Comparison of ENCODE assay signal across 8 cellular contexts in the genomic region with DNA sequence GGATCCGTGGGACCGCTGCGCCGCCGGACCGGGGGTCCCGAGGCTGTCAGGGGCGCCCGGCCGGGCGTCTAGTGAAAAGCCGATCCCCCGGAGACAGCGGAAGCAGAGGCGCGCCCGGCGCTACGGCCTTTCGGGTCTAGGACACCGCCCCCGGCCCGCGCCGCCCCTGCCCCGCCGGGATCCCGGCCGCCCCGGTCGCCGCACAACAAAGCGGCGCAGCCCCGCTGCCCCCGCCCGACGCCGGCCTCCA. TPM values are rescaled to one million over a fixed set of nuclear protein-coding genes. Genes with fewer than 3 reads are reported as not detected.
DNase-seq lines count a peak whose midpoint lies in the region; ATAC-seq, FAIRE-seq and TF ChIP-seq lines count a peak whose summit lies in the region.

No MANE protein-coding gene starts in this region.

- peak overlapping the region; percentile 87 for H3K9ac ChIP-seq in keratinocyte (ENCODE audit: control insufficient read depth, extremely low read depth, insufficient read depth, low read length)

- DNase-seq in ascending aorta (ENCODE audit: low spot score in 2 of 2) (no peak), keratinocyte (ENCODE audit: low read depth, low spot score) (no peak)
- no peak for DNase-seq in activated T-cell treated with anti-CD3 and anti-CD28 coated beads, Interleukin-2, amount 50 U/mL, for 48 hours
- DNase-seq in activated CD8-positive, alpha-beta memory T cell treated with anti-CD3 and anti-CD28 coated beads for 24 hours, result no peak
- DNase-seq in activated CD4-positive, alpha-beta T cell treated with anti-CD3 and anti-CD28 coated beads, Interleukin-2, amount 50 U/mL, for 1 hour, result no peak

- ATAC-seq in HG02610 (IDR thresholded peaks at IDR 0.05; ENCODE audit: unreplicated experiment), result no peak

- peaks cover 7% of the 10 kb centered on the region for H4K20me1 ChIP-seq in keratinocyte (ENCODE audit: control insufficient read depth, extremely low read depth, insufficient read depth, low read length)

- dilution Hi-C loops in keratinocyte (cut with MboI; ENCODE audit: extremely low pct_ligation_motif_present, low sequenced_read_pairs), result no loop called here

- no peak overlapping the region for H2AFZ ChIP-seq in keratinocyte (ENCODE audit: control insufficient read depth, low read length)

- peaks cover 43% of the 10 kb centered on the region for H3K79me2 ChIP-seq in keratinocyte (ENCODE audit: control insufficient read depth, insufficient read depth, low read length)

- H3K9me3 ChIP-seq in HEK293 (ENCODE audit: control insufficient read depth, insufficient read depth, low read depth, low read length) (no peaks in the 10 kb centered on the region), ascending aorta (no peaks in the 10 kb centered on the region), keratinocyte (ENCODE audit: control insufficient read depth, low read depth, low read length) (no peaks in the 10 kb centered on the region)

- H3K4me3 ChIP-seq in HEK293 (ENCODE audit: low read depth, low read length) (peak overlapping the region; percentile 72), ascending aorta (peak overlapping the region; percentile 84 to 89), keratinocyte (ENCODE audit: control insufficient read depth in 2 of 3, extremely low read depth in 1 of 3, insufficient read depth in 2 of 3, low read depth in 1 of 3, low read length in 3 of 3) (peak overlapping the region; percentile 73 to 85 (median 83))

- no peak for TF ChIP-seq CTCF in HEK293 (tag by site-specific recombination; IDR thresholded peaks at IDR 0.05)
- TF ChIP-seq CTCF in ascending aorta (IDR thresholded peaks at IDR 0.05), result no peak
- no peak for TF ChIP-seq CTCF in keratinocyte (optimal IDR thresholded peaks at IDR 0.05 in 1 of 3, IDR thresholded peaks at IDR 0.05 in 1 of 3, conservative IDR thresholded peaks at IDR 0.05 in 1 of 3; ENCODE audit: extremely low read depth in 1 of 3, insufficient read depth in 2 of 3, low read length in 3 of 3)

- peaks cover 4% of the 10 kb centered on the region for H3K9me1 ChIP-seq in keratinocyte (ENCODE audit: control insufficient read depth, extremely low read depth, insufficient read depth, low read length)

- intact Hi-C loops in ascending aorta (cut with DNase I), result loop anchor here (1.0 to 10.0 kb wide), 10 partner anchors 20 to 394 kb away; partner anchors contain the start of genes EEF1AKMT1, XPO4 and ZDHHC20

- H3K27me3 ChIP-seq in ascending aorta (no peaks in the 10 kb centered on the region), keratinocyte (ENCODE audit: control insufficient read depth, extremely low read depth, insufficient read depth, low read length) (no peaks in the 10 kb centered on the region)

- no peak overlapping the region for H3K4me2 ChIP-seq in keratinocyte (ENCODE audit: control insufficient read depth, extremely low read depth, insufficient read depth, low read depth, low read length)

- no peak for FAIRE-seq in keratinocyte (lab: Jason Lieb, UNC)

- CTCF ChIA-PET in HEK293 (lab: Yijun Ruan, JAX), result no interaction called here

- POLR2A ChIA-PET in HEK293 (lab: Yijun Ruan, JAX), result interaction anchor here (1.0 kb wide), 1 partner anchor 11 kb away, joined by 3 read pairs; no protein-coding TSS in a partner anchor

- peaks cover 5% of the 10 kb centered on the region; the same call in 1 of the 2 replicates for H3K4me1 ChIP-seq in HEK293 (ENCODE audit: control insufficient read depth, insufficient read depth, low read length)
- H3K4me1 ChIP-seq in ascending aorta, result peaks cover 4 to 26% of the 10 kb centered on the region in 2 donors
- peaks cover 10% of the 10 kb centered on the region for H3K4me1 ChIP-seq in keratinocyte (ENCODE audit: control insufficient read depth, extremely low read depth, insufficient read depth, low read length)

- H3K27ac ChIP-seq in HEK293 (ENCODE audit: extremely low read depth, low read depth, low read length) (peak overlapping the region; percentile 66; the same call in 1 of the 2 replicates), ascending aorta (peak overlapping the region; percentile 98 to 100), keratinocyte (ENCODE audit: control insufficient read depth, insufficient read depth, low read length) (peak overlapping the region; percentile 84), temporal lobe (ENCODE audit: low read depth, low read length) (peak overlapping the region; percentile 64)

- H3K36me3 ChIP-seq in HEK293 (ENCODE audit: control insufficient read depth in 2 of 2, insufficient read depth in 1 of 2, low read length in 2 of 2) (no peaks in the 10 kb centered on the region; a peak in 1 of 3 replicates), ascending aorta (no peaks in the 10 kb centered on the region), keratinocyte (ENCODE audit: control insufficient read depth in 2 of 2, extremely low read depth in 1 of 2, insufficient read depth in 2 of 2, low read length in 2 of 2) (no peaks in the 10 kb centered on the region)

TF ChIP-seq in HEK293, 187 proteins besides CTCF, POLR2A, EP300 and RAD21 (continues in another document):
- TF ChIP-seq ZNF558 (tag by site-specific recombination; IDR thresholded peaks at IDR 0.05), result no peak
- TF ChIP-seq, protein P1, sequence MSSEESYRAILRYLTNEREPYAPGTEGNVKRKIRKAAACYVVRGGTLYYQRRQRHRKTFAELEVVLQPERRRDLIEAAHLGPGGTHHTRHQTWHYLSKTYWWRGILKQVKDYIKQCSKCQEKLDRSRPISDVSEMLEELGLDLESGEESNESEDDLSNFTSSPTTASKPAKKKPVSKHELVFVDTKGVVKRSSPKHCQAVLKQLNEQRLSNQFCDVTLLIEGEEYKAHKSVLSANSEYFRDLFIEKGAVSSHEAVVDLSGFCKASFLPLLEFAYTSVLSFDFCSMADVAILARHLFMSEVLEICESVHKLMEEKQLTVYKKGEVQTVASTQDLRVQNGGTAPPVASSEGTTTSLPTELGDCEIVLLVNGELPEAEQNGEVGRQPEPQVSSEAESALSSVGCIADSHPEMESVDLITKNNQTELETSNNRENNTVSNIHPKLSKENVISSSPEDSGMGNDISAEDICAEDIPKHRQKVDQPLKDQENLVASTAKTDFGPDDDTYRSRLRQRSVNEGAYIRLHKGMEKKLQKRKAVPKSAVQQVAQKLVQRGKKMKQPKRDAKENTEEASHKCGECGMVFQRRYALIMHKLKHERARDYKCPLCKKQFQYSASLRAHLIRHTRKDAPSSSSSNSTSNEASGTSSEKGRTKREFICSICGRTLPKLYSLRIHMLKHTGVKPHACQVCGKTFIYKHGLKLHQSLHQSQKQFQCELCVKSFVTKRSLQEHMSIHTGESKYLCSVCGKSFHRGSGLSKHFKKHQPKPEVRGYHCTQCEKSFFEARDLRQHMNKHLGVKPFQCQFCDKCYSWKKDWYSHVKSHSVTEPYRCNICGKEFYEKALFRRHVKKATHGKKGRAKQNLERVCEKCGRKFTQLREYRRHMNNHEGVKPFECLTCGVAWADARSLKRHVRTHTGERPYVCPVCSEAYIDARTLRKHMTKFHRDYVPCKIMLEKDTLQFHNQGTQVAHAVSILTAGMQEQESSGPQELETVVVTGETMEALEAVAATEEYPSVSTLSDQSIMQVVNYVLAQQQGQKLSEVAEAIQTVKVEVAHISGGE (tag by site-specific recombination; conservative IDR thresholded peaks at IDR 0.05; ENCODE audit: low read depth), result no peak
- TF ChIP-seq ZNF548 (tag by site-specific recombination; IDR thresholded peaks at IDR 0.05), result no peak
- TF ChIP-seq MZF1 (tag by site-specific recombination; IDR thresholded peaks at IDR 0.05; ENCODE audit: borderline replicate concordance), result no peak
- TF ChIP-seq ZIC2 (tag by site-specific recombination; IDR thresholded peaks at IDR 0.05), result no peak
- TF ChIP-seq ZNF155 (tag by site-specific recombination; IDR thresholded peaks at IDR 0.05), result no peak
- TF ChIP-seq ZNF747 (tag by site-specific recombination; IDR thresholded peaks at IDR 0.05), result no peak
- TF ChIP-seq, protein P2, sequence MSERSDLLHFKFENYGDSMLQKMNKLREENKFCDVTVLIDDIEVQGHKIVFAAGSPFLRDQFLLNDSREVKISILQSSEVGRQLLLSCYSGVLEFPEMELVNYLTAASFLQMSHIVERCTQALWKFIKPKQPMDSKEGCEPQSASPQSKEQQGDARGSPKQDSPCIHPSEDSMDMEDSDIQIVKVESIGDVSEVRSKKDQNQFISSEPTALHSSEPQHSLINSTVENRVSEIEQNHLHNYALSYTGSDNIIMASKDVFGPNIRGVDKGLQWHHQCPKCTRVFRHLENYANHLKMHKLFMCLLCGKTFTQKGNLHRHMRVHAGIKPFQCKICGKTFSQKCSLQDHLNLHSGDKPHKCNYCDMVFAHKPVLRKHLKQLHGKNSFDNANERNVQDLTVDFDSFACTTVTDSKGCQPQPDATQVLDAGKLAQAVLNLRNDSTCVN (tag by site-specific recombination; optimal IDR thresholded peaks at IDR 0.05), result no peak
- no peak for TF ChIP-seq ZNF660 (tag by site-specific recombination; IDR thresholded peaks at IDR 0.05)
- no peak for TF ChIP-seq ZNF341 (tag by site-specific recombination; IDR thresholded peaks at IDR 0.05; ENCODE audit: low read depth)
- TF ChIP-seq, protein P3, sequence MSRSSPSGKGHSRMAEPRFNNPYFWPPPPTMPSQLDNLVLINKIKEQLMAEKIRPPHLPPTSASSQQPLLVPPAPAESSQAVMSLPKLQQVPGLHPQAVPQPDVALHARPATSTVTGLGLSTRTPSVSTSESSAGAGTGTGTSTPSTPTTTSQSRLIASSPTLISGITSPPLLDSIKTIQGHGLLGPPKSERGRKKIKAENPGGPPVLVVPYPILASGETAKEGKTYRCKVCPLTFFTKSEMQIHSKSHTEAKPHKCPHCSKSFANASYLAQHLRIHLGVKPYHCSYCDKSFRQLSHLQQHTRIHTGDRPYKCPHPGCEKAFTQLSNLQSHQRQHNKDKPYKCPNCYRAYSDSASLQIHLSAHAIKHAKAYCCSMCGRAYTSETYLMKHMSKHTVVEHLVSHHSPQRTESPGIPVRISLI (tag by site-specific recombination; IDR thresholded peaks at IDR 0.05), result no peak
- no peak for TF ChIP-seq ZNF221 (tag by site-specific recombination; IDR thresholded peaks at IDR 0.05; ENCODE audit: borderline replicate concordance)
- no peak for TF ChIP-seq ZFP69B (tag by site-specific recombination; IDR thresholded peaks at IDR 0.05)
- TF ChIP-seq BCL11B (tag by site-specific recombination; IDR thresholded peaks at IDR 0.05; ENCODE audit: low read depth), result no peak
- no peak for TF ChIP-seq ZNF121 (tag by site-specific recombination; IDR thresholded peaks at IDR 0.05)

RNA-seq across cellular contexts. Expression of gene LATS2, which starts 0.6 kb away (rescaled TPM):
- total RNA-seq in ascending aorta (49.0 TPM), temporal lobe (2.0 TPM)
- 5.3 to 9.2 TPM (median 6.7 TPM) in 3 replicates for polyA plus RNA-seq in keratinocyte
- polyA plus RNA-seq in keratinocyte (2011; ENCODE audit: low read depth), result 9.3 TPM
- polyA plus RNA-seq in keratinocyte (2011; cell fraction: cytosol; rRNA removed), result 6.1 and 6.3 TPM in 2 replicates
- 12.7 and 13.3 TPM in 2 replicates for polyA plus RNA-seq in keratinocyte (2011; cell fraction: nucleus; rRNA removed)
- 10.7 and 11.1 TPM in 2 replicates for polyA plus RNA-seq in keratinocyte (2012; ENCODE audit: low replicate concordance)
- polyA minus RNA-seq in keratinocyte, result 7.9 to 14.1 TPM (median 11.0 TPM) in 3 replicates
- polyA minus RNA-seq in keratinocyte (2011; cell fraction: cytosol; rRNA and poly(A)+ RNA removed), result 10.0 TPM
- 13.7 and 17.0 TPM in 2 replicates for polyA minus RNA-seq in keratinocyte (2011; cell fraction: nucleus; rRNA and poly(A)+ RNA removed)

Comparison
In these comparisons a context has a peak if more than half of its experiments do, and no peak if none do; other contexts are left out.
1. RNA of gene LATS2, which starts 0.6 kb away (total RNA-seq): 49.0 TPM in ascending aorta (single experiment); 2.0 TPM in temporal lobe (single experiment); every median in the first group is over 10 times any median in the second.
2. Peak in every context shown above with its lines, with median percentiles within 50 percentile points of each other: H3K27ac ChIP-seq and H3K4me3 ChIP-seq.